Comparison of ENCODE assay signal across 10 cellular contexts in the genomic region with DNA sequence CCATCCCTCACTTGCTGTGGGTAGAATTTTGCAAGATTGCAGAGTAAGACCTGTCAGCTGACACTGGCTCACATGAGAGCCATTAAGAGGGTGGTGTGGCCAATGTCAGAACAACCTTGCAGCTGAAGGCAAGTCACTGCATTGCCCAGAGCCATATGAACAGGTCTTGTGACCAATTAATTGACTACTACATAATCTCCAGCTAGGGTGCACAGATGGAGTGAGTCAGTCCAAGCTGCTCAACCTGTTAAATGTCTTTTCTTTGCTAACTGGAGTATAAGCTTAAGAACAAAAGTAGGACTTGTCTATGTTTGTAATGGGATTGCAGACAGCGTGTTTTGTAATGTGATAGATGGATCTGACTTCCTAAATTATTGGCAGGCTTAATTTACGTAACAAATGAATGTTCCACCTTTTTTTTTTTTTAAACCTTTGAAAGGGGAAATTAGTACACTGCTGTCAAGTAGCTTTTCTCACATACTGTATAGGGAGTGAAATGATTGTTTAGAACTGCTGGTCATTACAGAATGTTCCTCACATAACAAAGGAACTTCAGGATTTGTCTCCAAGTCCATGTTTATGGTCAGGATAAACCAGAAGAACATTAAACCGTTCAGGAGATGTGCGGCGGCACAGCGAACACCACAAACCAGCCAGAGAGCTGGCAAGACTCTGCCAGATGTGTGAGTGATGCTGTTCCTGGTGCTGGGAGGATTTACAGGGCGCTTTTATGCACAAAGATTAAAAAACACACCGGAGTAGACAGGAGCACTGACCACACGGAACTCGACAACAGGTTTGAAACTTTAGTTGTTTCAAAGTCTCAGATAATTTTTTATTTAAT. TPM values are rescaled to one million over a fixed set of nuclear protein-coding genes. Genes with fewer than 3 reads are reported as not detected.
DNase-seq lines count a peak whose midpoint lies in the region; ATAC-seq, FAIRE-seq and TF ChIP-seq lines count a peak whose summit lies in the region.
"Had no signal": no experiment of that assay in that cellular context is flagged by ENCODE, and none has a peak within 500 bp of the region (broad histone marks: within the 10 kb centered on the region; RNA-seq: fewer than 3 reads in every experiment).

No MANE protein-coding gene starts in this region.

- H3K4me3 ChIP-seq in small intestine (ENCODE audit: low read depth in 1 of 2, low read length in 2 of 2): no peak overlapping the region

- FAIRE-seq in small intestine (lab: Jason Lieb, UNC) (no peak), GM12892 (lab: Jason Lieb, UNC) (no peak)

- ATAC-seq in left cardiac atrium (peak; percentile 37 to 64), HG03175 (IDR thresholded peaks at IDR 0.05; ENCODE audit: unreplicated experiment) (no peak)
- ATAC-seq: activated T-cell treated with anti-CD3 and anti-CD28 coated beads, Interleukin-2, amount 50 U/mL, for 4 hours; Panc1 had no signal

- peaks cover 2% of the 10 kb centered on the region for H3K36me3 Mint-ChIP-seq in activated CD4-positive, alpha-beta memory T cell treated with anti-CD3 and anti-CD28 coated beads, Interleukin-2, amount 10 ng/mL, durations not matched to agents 7 days and 5 days (ENCODE audit: low read depth)

- POLR2A ChIA-PET in activated CD4-positive, alpha-beta memory T cell treated with anti-CD3 and anti-CD28 coated beads, Interleukin-2, amount 10 ng/mL, durations not matched to agents 7 days and 5 days (lab: Charles Lee): interaction anchor here (1.2 kb wide), 1 partner anchor 20 kb away, joined by 4 read pairs; no protein-coding TSS in a partner anchor

- H3K27me3 ChIP-seq in small intestine (ENCODE audit: control insufficient read depth in 2 of 2, insufficient read depth in 2 of 2, low read length in 2 of 2): no peaks in the 10 kb centered on the region

- DNase-seq in HUDEP-2 (lab: John Stamatoyannopoulos, UW; ENCODE audit: unreplicated experiment in 76 of 76) (peak in 66 of 76 experiments; percentile 3 to 86 (median 46)), SIG-M5 (lab: John Stamatoyannopoulos, UW) (peak; percentile 1), left cardiac atrium (no peak), small intestine (no peak), GM19238 (ENCODE audit: insufficient read length, low spot score) (no peak), GM12892 (ENCODE audit: insufficient read length) (no peak)
- no peak for DNase-seq in activated CD4-positive, alpha-beta memory T cell treated with anti-CD3 and anti-CD28 coated beads, Interleukin-2, amount 10 ng/mL, durations not matched to agents 7 days and 5 days
- DNase-seq: activated T-cell treated with anti-CD3 and anti-CD28 coated beads, Interleukin-2, amount 50 U/mL, for 4 hours had no signal

- H3K9me3 Mint-ChIP-seq in activated CD4-positive, alpha-beta memory T cell treated with anti-CD3 and anti-CD28 coated beads, Interleukin-2, amount 10 ng/mL, durations not matched to agents 7 days and 5 days: no peaks in the 10 kb centered on the region
- H3K9me3 Mint-ChIP-seq: activated T-cell treated with anti-CD3 and anti-CD28 coated beads, Interleukin-2, amount 50 U/mL, for 4 hours had no signal

- H3K9me3 ChIP-seq in small intestine (ENCODE audit: control insufficient read depth, low read depth): no peaks in the 10 kb centered on the region

- H3K36me3 ChIP-seq in small intestine (ENCODE audit: control insufficient read depth in 2 of 2, insufficient read depth in 2 of 2, low read length in 2 of 2): no peaks in the 10 kb centered on the region

- peak overlapping the region; percentile 4 to 27 for H3K27ac ChIP-seq in small intestine (ENCODE audit: low read depth in 1 of 2, low read length in 1 of 2)

- H3K4me1 ChIP-seq in small intestine (ENCODE audit: control insufficient read depth in 2 of 2, insufficient read depth in 1 of 2, low read depth in 1 of 2, low read length in 1 of 2): peaks cover 8 to 14% of the 10 kb centered on the region in 2 donors

- H3K27me3 Mint-ChIP-seq in activated CD4-positive, alpha-beta memory T cell treated with anti-CD3 and anti-CD28 coated beads, Interleukin-2, amount 10 ng/mL, durations not matched to agents 7 days and 5 days: no peaks in the 10 kb centered on the region

- H3K4me1 Mint-ChIP-seq in activated CD4-positive, alpha-beta memory T cell treated with anti-CD3 and anti-CD28 coated beads, Interleukin-2, amount 10 ng/mL, durations not matched to agents 7 days and 5 days: peaks cover 46% of the 10 kb centered on the region

- intact Hi-C loops in left cardiac atrium (cut with DNase I): no loop called here

- WGBS in small intestine, 3 donors: 87 to 89% (median 88%) methylated on average over 10 of the region's 10 CpGs

- H3K4me3 Mint-ChIP-seq in activated CD4-positive, alpha-beta memory T cell treated with anti-CD3 and anti-CD28 coated beads, Interleukin-2, amount 10 ng/mL, durations not matched to agents 7 days and 5 days: no peak overlapping the region
- H3K4me3 Mint-ChIP-seq: activated T-cell treated with anti-CD3 and anti-CD28 coated beads, Interleukin-2, amount 50 U/mL, for 4 hours had no signal

- TF ChIP-seq POLR2A in GM12892 (IDR thresholded peaks at IDR 0.05; ENCODE audit: low read depth, low read length): no peak

- no peak overlapping the region for H3K27ac Mint-ChIP-seq in activated CD4-positive, alpha-beta memory T cell treated with anti-CD3 and anti-CD28 coated beads, Interleukin-2, amount 10 ng/mL, durations not matched to agents 7 days and 5 days

- CTCF ChIA-PET in activated CD4-positive, alpha-beta memory T cell treated with anti-CD3 and anti-CD28 coated beads, Interleukin-2, amount 10 ng/mL, durations not matched to agents 7 days and 5 days (lab: Charles Lee): interaction anchor here (0.8 kb wide), 1 partner anchor 10 kb away, joined by 3 read pairs; no protein-coding TSS in a partner anchor

RNA-seq across cellular contexts. Expression of a gene that starts 37.0 kb away (rescaled TPM):
- total RNA-seq in left cardiac atrium: 10 to 100 TPM; 40.6 to 55.3 TPM
- polyA plus RNA-seq in small intestine: 1 to 10 TPM; 3.5 to 9.6 (median 3.8) TPM
- total RNA-seq in activated CD4-positive, alpha-beta memory T cell treated with anti-CD3 and anti-CD28 coated beads, Interleukin-2, amount 10 ng/mL, durations not matched to agents 7 days and 5 days: 10 to 100 TPM; 16.9 to 17.3 TPM
- 0.34 TPM for polyA plus RNA-seq in GM12892 (2012; ENCODE audit: missing spikeins)

Comparison
In these comparisons a context has a peak if more than half of its experiments do, and no peak if none do; other contexts are left out.
1. DNase-seq: peak in HUDEP-2 (66 of 76) and SIG-M5 (single experiment); none in left cardiac atrium (single experiment), small intestine (single experiment), GM19238 (single experiment), activated CD4-positive, alpha-beta memory T cell treated with anti-CD3 and anti-CD28 coated beads, Interleukin-2, amount 10 ng/mL, durations not matched to agents 7 days and 5 days (single experiment) and GM12892 (single experiment).